ENCODE assay signal across 1 cellular context in genomic region chr4:78601013-78601412, GRCh38.
TF ChIP-seq lines count a peak whose summit lies in the region.

No MANE protein-coding gene starts in this region.

TF ChIP-seq in SK-N-SH, 30 proteins besides CTCF, POLR2A, EP300 and RAD21 (continued from another document):
- no peak for TF ChIP-seq PBX3 (IDR thresholded peaks at IDR 0.05)
- TF ChIP-seq ELF1 (IDR thresholded peaks at IDR 0.05): no peak
- no peak for TF ChIP-seq TEAD4 (IDR thresholded peaks at IDR 0.05; ENCODE audit: borderline replicate concordance, insufficient read depth)
- no peak for TF ChIP-seq USF1 (IDR thresholded peaks at IDR 0.05; ENCODE audit: borderline replicate concordance, low read depth)
- TF ChIP-seq CHD2 (IDR thresholded peaks at IDR 0.05; ENCODE audit: low read length, partially characterized antibody): no peak
- no peak for TF ChIP-seq IRF3 (IDR thresholded peaks at IDR 0.05; ENCODE audit: low read depth, low read length)
- TF ChIP-seq EZH2phosphoT487 (IDR thresholded peaks at IDR 0.05; ENCODE audit: borderline replicate concordance, low read depth): no peak
- no peak for TF ChIP-seq RXRA (IDR thresholded peaks at IDR 0.05; ENCODE audit: borderline replicate concordance, low read depth)
- no peak for TF ChIP-seq POLR2AphosphoS5 (IDR thresholded peaks at IDR 0.05; ENCODE audit: low read depth, low read length)
TF ChIP-seq in SK-N-SH: peak in this region for 0.
